ENCODE assay signal across 20 cellular contexts in the genomic region with DNA sequence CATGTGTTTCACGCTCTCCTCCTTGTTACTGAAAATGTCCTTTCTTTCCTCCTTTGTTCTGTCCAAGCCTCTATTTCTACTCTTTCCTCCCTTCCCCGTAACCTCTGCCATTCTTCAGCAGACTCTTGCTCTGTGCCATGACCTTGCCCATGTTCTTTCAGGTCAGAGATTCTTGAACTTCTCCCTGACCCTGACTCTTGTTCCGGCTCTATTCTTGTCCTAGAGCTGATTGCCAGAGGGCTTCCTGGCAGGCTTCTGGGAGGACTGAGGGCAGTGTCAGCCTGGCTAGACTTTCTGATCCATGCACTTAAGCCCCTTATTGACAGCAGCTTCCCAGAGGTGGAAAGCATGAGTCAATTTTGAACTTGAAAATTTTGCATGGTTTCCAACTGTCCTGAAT.
DNase-seq lines count a peak whose midpoint lies in the region; ATAC-seq and TF ChIP-seq lines count a peak whose summit lies in the region.
"Had no signal": no experiment of that assay in that cellular context is flagged by ENCODE, and none has a peak within 500 bp of the region (broad histone marks: within the 10 kb centered on the region; RNA-seq: fewer than 3 reads in every experiment).

No MANE protein-coding gene starts in this region.

- CTCF ChIA-PET in activated CD4-positive, alpha-beta T cell treated with anti-CD3 and anti-CD28 coated beads, Interleukin-2, amount 10 ng/mL, durations not matched to agents 7 days and 5 days (lab: Charles Lee), result no interaction called here

- no peaks in the 10 kb centered on the region for H3K27me3 Mint-ChIP-seq in endodermal cell (ENCODE audit: insufficient read depth)
- H3K27me3 Mint-ChIP-seq in neural progenitor cell (ENCODE audit: insufficient read depth, low read depth), result peaks cover 6% of the 10 kb centered on the region
- H3K27me3 Mint-ChIP-seq in activated CD4-positive, alpha-beta T cell treated with anti-CD3 and anti-CD28 coated beads, Interleukin-2, amount 10 ng/mL, durations not matched to agents 7 days and 5 days, result no peaks in the 10 kb centered on the region

- H3K9ac ChIP-seq in OCI-LY3 (ENCODE audit: low read length) (no peak overlapping the region), endodermal cell (ENCODE audit: extremely low read depth, low read length, poor library complexity, severe bottlenecking) (no peak overlapping the region), neural progenitor cell (no peak overlapping the region)
- H3K9ac ChIP-seq: BLaER1 had no signal

- H3K4me1 ChIP-seq in right atrium auricular region (no peaks in the 10 kb centered on the region), OCI-LY3 (ENCODE audit: low read length) (peaks cover 16% of the 10 kb centered on the region), endodermal cell (ENCODE audit: control insufficient read depth, insufficient read depth, low read length) (no peaks in the 10 kb centered on the region), neural progenitor cell (peaks cover 23% of the 10 kb centered on the region), testis (no peaks in the 10 kb centered on the region)

- intact Hi-C loops in left ventricle myocardium superior (cut with micrococcal nuclease), result no loop called here
- intact Hi-C loops in testis (cut with DNase I; ENCODE audit: low total_unique reads), result no loop called here

- H3K36me3 Mint-ChIP-seq in endodermal cell (ENCODE audit: low read depth), result no peaks in the 10 kb centered on the region
- H3K36me3 Mint-ChIP-seq in neural progenitor cell, result no peaks in the 10 kb centered on the region
- H3K36me3 Mint-ChIP-seq in activated CD4-positive, alpha-beta T cell treated with anti-CD3 and anti-CD28 coated beads, Interleukin-2, amount 10 ng/mL, durations not matched to agents 7 days and 5 days (ENCODE audit: low read depth), result no peaks in the 10 kb centered on the region
- H3K36me3 Mint-ChIP-seq: CD8-positive, alpha-beta T cell had no signal

- H3K4me3 ChIP-seq in right atrium auricular region (no peak overlapping the region), OCI-LY3 (ENCODE audit: low read length) (no peak overlapping the region), endodermal cell (ENCODE audit: low read length) (no peak overlapping the region), neural progenitor cell (no peak overlapping the region), testis (no peak overlapping the region)
- H3K4me3 ChIP-seq: BLaER1, K562 had no signal

- TF ChIP-seq POLR2A in testis (IDR thresholded peaks at IDR 0.05), result no peak

- no peak for TF ChIP-seq CTCF in right atrium auricular region (IDR thresholded peaks at IDR 0.05)
- TF ChIP-seq CTCF in OCI-LY3 (IDR thresholded peaks at IDR 0.05; ENCODE audit: low read depth, low read length), result no peak
- TF ChIP-seq CTCF in endodermal cell (conservative IDR thresholded peaks at IDR 0.05), result no peak
- no peak for TF ChIP-seq CTCF in neural progenitor cell (IDR thresholded peaks at IDR 0.05)
- no peak for TF ChIP-seq CTCF in testis (IDR thresholded peaks at IDR 0.05)

- peaks cover 4% of the 10 kb centered on the region for H3F3A ChIP-seq in neural progenitor cell (ENCODE audit: low read depth)

- H3K27ac ChIP-seq in right atrium auricular region (no peak overlapping the region), OCI-LY3 (ENCODE audit: low read length) (no peak overlapping the region), endodermal cell (ENCODE audit: low read depth, low read length) (peak overlapping the region; percentile 99), neural progenitor cell (no peak overlapping the region), testis (no peak overlapping the region)
- H3K27ac ChIP-seq: BLaER1 had no signal

- no peaks in the 10 kb centered on the region for H4K20me1 ChIP-seq in OCI-LY3 (ENCODE audit: insufficient read depth, low read length)
- H4K20me1 ChIP-seq in neural progenitor cell (ENCODE audit: low read depth), result no peaks in the 10 kb centered on the region
- H4K20me1 ChIP-seq: BLaER1 had no signal

- H3K4me2 ChIP-seq in OCI-LY3 (ENCODE audit: low read length) (peak overlapping the region; percentile 36; the same call in 1 of the 2 replicates), neural progenitor cell (no peak overlapping the region)
- H3K4me2 ChIP-seq: BLaER1 had no signal

- H3K36me3 ChIP-seq in right atrium auricular region (no peaks in the 10 kb centered on the region), OCI-LY3 (replicated peaks; ENCODE audit: low read depth, low read length) (no peaks in the 10 kb centered on the region), endodermal cell (ENCODE audit: control insufficient read depth, insufficient read depth, low read length) (no peaks in the 10 kb centered on the region), neural progenitor cell (no peaks in the 10 kb centered on the region), testis (ENCODE audit: low read depth, missing control alignments) (no peaks in the 10 kb centered on the region)
- H3K36me3 ChIP-seq: BLaER1 had no signal

- H3K4me3 Mint-ChIP-seq in endodermal cell, result no peak overlapping the region
- H3K4me3 Mint-ChIP-seq in neural progenitor cell, result peak overlapping the region; percentile 5
- no peak overlapping the region for H3K4me3 Mint-ChIP-seq in activated CD4-positive, alpha-beta T cell treated with anti-CD3 and anti-CD28 coated beads, Interleukin-2, amount 10 ng/mL, durations not matched to agents 7 days and 5 days
- H3K4me3 Mint-ChIP-seq: CD8-positive, alpha-beta T cell had no signal

- H3K27me3 ChIP-seq in right atrium auricular region, result no peaks in the 10 kb centered on the region
- no peaks in the 10 kb centered on the region for H3K27me3 ChIP-seq in OCI-LY3 (ENCODE audit: low read depth, low read length)
- H3K27me3 ChIP-seq in endodermal cell (ENCODE audit: control insufficient read depth, insufficient read depth, low read length, poor library complexity, severe bottlenecking), result no peaks in the 10 kb centered on the region
- H3K27me3 ChIP-seq in neural progenitor cell, result no peaks in the 10 kb centered on the region
- H3K27me3 ChIP-seq in testis, result no peaks in the 10 kb centered on the region
- H3K27me3 ChIP-seq: BLaER1 had no signal

- POLR2A ChIA-PET in activated CD4-positive, alpha-beta T cell treated with anti-CD3 and anti-CD28 coated beads, Interleukin-2, amount 10 ng/mL, durations not matched to agents 7 days and 5 days (lab: Charles Lee), result no interaction called here

- no peak overlapping the region for H3K27ac Mint-ChIP-seq in endodermal cell
- no peak overlapping the region for H3K27ac Mint-ChIP-seq in neural progenitor cell
- H3K27ac Mint-ChIP-seq in activated CD4-positive, alpha-beta T cell treated with anti-CD3 and anti-CD28 coated beads, Interleukin-2, amount 10 ng/mL, durations not matched to agents 7 days and 5 days, result no peak overlapping the region
- H3K27ac Mint-ChIP-seq: CD8-positive, alpha-beta T cell had no signal

- 73 to 84% methylated on average over 2 to 3 of the region's 3 CpGs for WGBS in endodermal cell (ENCODE audit: insufficient coverage in 1 of 2, insufficient read length in 1 of 2), 2 experiments
- 51 to 83% methylated on average over 3 of the region's 3 CpGs for WGBS in testis, 2 donors

- DNase-seq in left ventricle myocardium superior (no peak), right atrium auricular region (ENCODE audit: low spot score) (no peak), endodermal cell (no peak), neural progenitor cell (ENCODE audit: low spot score) (no peak), testis (no peak), putamen (ENCODE audit: low spot score) (no peak)
- no peak for DNase-seq in activated CD4-positive, alpha-beta T cell treated with anti-CD3 and anti-CD28 coated beads, Interleukin-2, amount 10 ng/mL, durations not matched to agents 7 days and 5 days
- DNase-seq: CD8-positive, alpha-beta T cell; DMS79 treated with DMSO at 0.1 percent for 48 hours; MV-4-11; NCI-H1436; NCI-H2029; NCI-H2171 treated with DMSO at 0.1 percent for 48 hours; NCI-H446 treated with DMSO at 0.1 percent for 48 hours; NK-92 treated with Interleukin-12 subunit alpha and Interleukin-12 subunit beta, amount 100 ng/mL, for 24 hours had no signal

- H3K9me3 ChIP-seq in right atrium auricular region, result no peaks in the 10 kb centered on the region
- H3K9me3 ChIP-seq in OCI-LY3 (ENCODE audit: insufficient read depth, low read length), result no peaks in the 10 kb centered on the region
- no peaks in the 10 kb centered on the region for H3K9me3 ChIP-seq in endodermal cell (ENCODE audit: control insufficient read depth, low read length)
- no peaks in the 10 kb centered on the region for H3K9me3 ChIP-seq in neural progenitor cell (ENCODE audit: low read depth)
- no peaks in the 10 kb centered on the region for H3K9me3 ChIP-seq in testis
- H3K9me3 ChIP-seq: BLaER1 had no signal

- no peak overlapping the region for H2AFZ ChIP-seq in OCI-LY3 (ENCODE audit: low read depth, low read length)
- no peak overlapping the region for H2AFZ ChIP-seq in neural progenitor cell (replicated peaks)

- ATAC-seq in left ventricle myocardium superior, result peak; percentile 38
- ATAC-seq: CD8-positive, alpha-beta T cell; HCT116; K562; SK-N-SH treated with all-trans-retinoic acid at 6 μM for 48 hours had no signal

- H3K79me2 ChIP-seq in OCI-LY3 (ENCODE audit: low read length) (no peaks in the 10 kb centered on the region), neural progenitor cell (ENCODE audit: low read depth) (no peaks in the 10 kb centered on the region)

- H3K4me1 Mint-ChIP-seq in endodermal cell (peaks cover 7% of the 10 kb centered on the region), neural progenitor cell (peaks cover 56% of the 10 kb centered on the region)
- H3K4me1 Mint-ChIP-seq in activated CD4-positive, alpha-beta T cell treated with anti-CD3 and anti-CD28 coated beads, Interleukin-2, amount 10 ng/mL, durations not matched to agents 7 days and 5 days, result no peaks in the 10 kb centered on the region

- H3K9me3 Mint-ChIP-seq in endodermal cell, result no peaks in the 10 kb centered on the region
- H3K9me3 Mint-ChIP-seq in neural progenitor cell, result no peaks in the 10 kb centered on the region
- H3K9me3 Mint-ChIP-seq in activated CD4-positive, alpha-beta T cell treated with anti-CD3 and anti-CD28 coated beads, Interleukin-2, amount 10 ng/mL, durations not matched to agents 7 days and 5 days, result no peaks in the 10 kb centered on the region
- H3K9me3 Mint-ChIP-seq: CD8-positive, alpha-beta T cell had no signal
